Comparison of ENCODE assay signal across 11 cellular contexts in genomic region chr13:78601886-78602560, GRCh38. TPM values are rescaled to one million over a fixed set of nuclear protein-coding genes. Genes with fewer than 3 reads are reported as not detected.
DNase-seq lines count a peak whose midpoint lies in the region; TF ChIP-seq lines count a peak whose summit lies in the region.
"Had no signal": no experiment of that assay in that cellular context is flagged by ENCODE, and none has a peak within 500 bp of the region (broad histone marks: within the 10 kb centered on the region; RNA-seq: fewer than 3 reads in every experiment).

No MANE protein-coding gene starts in this region.

- H3K27me3 Mint-ChIP-seq in activated T-helper 2 cell treated with anti-CD3 and anti-CD28 coated beads, Interferon-gamma antibody, Interleukin-2, Interleukin-4, amounts not matched to agents 10 μg/mL and 5 μg/mL and 100 μg/mL, durations not matched to agents 14 hours and 24 hours and 36 hours (ENCODE audit: low read depth), result peaks cover 86% of the 10 kb centered on the region

- H3K36me3 ChIP-seq in mucosa of rectum (ENCODE audit: control insufficient read depth in 2 of 2, insufficient read depth in 2 of 2, low read length in 2 of 2), result no peaks in the 10 kb centered on the region

- no peak overlapping the region for H3K27ac ChIP-seq in mucosa of rectum (ENCODE audit: low read depth in 2 of 2, low read length in 2 of 2)

- peak overlapping the region; percentile 62 for H3K27ac Mint-ChIP-seq in activated T-helper 2 cell treated with anti-CD3 and anti-CD28 coated beads, Interferon-gamma antibody, Interleukin-2, Interleukin-4, amounts not matched to agents 10 μg/mL and 5 μg/mL and 100 μg/mL, durations not matched to agents 14 hours and 24 hours and 36 hours

- H3K27me3 ChIP-seq in mucosa of rectum (ENCODE audit: control insufficient read depth in 2 of 2, insufficient read depth in 2 of 2, low read length in 2 of 2), result peaks cover 87 to 92% of the 10 kb centered on the region in 2 donors

- H3K9ac ChIP-seq in mucosa of rectum (ENCODE audit: low read depth in 1 of 2, low read length in 2 of 2), result no peak overlapping the region

- H3K4me3 ChIP-seq in mucosa of rectum (ENCODE audit: low read length in 2 of 2), result peak overlapping the region; percentile 67

- TF ChIP-seq CTCF in GM10266 (IDR thresholded peaks at IDR 0.05; ENCODE audit: control insufficient read depth, insufficient read depth, low read depth, missing control alignments), result no peak

- no peaks in the 10 kb centered on the region for H3K9me3 ChIP-seq in mucosa of rectum (ENCODE audit: control insufficient read depth in 2 of 2, low read length in 2 of 2)

- H3K4me1 Mint-ChIP-seq in activated T-helper 2 cell treated with anti-CD3 and anti-CD28 coated beads, Interferon-gamma antibody, Interleukin-2, Interleukin-4, amounts not matched to agents 10 μg/mL and 5 μg/mL and 100 μg/mL, durations not matched to agents 14 hours and 24 hours and 36 hours (ENCODE audit: low read depth), result peaks cover 38% of the 10 kb centered on the region

- no peaks in the 10 kb centered on the region for H3K9me3 Mint-ChIP-seq in activated T-helper 2 cell treated with anti-CD3 and anti-CD28 coated beads, Interferon-gamma antibody, Interleukin-2, Interleukin-4, amounts not matched to agents 10 μg/mL and 5 μg/mL and 100 μg/mL, durations not matched to agents 14 hours and 24 hours and 36 hours

- intact Hi-C loops in activated T-helper 2 cell treated with anti-CD3 and anti-CD28 coated beads, Interferon-gamma antibody, Interleukin-2, Interleukin-4, amounts not matched to agents 10 μg/mL and 5 μg/mL and 100 μg/mL, durations not matched to agents 14 hours and 24 hours and 36 hours (cut with micrococcal nuclease), result loop anchor here (2.0 to 10.0 kb wide), 2 partner anchors 57 to 373 kb away; partner anchors contain the start of gene OBI1

- peak overlapping the region; percentile 83 for H3K4me3 Mint-ChIP-seq in activated T-helper 2 cell treated with anti-CD3 and anti-CD28 coated beads, Interferon-gamma antibody, Interleukin-2, Interleukin-4, amounts not matched to agents 10 μg/mL and 5 μg/mL and 100 μg/mL, durations not matched to agents 14 hours and 24 hours and 36 hours (ENCODE audit: low read depth)

- H3K36me3 Mint-ChIP-seq in activated T-helper 2 cell treated with anti-CD3 and anti-CD28 coated beads, Interferon-gamma antibody, Interleukin-2, Interleukin-4, amounts not matched to agents 10 μg/mL and 5 μg/mL and 100 μg/mL, durations not matched to agents 14 hours and 24 hours and 36 hours (ENCODE audit: low read depth), result peaks cover 6% of the 10 kb centered on the region

- peaks cover 18 to 21% of the 10 kb centered on the region in 2 donors for H3K4me1 ChIP-seq in mucosa of rectum (ENCODE audit: control insufficient read depth in 2 of 2, insufficient read depth in 2 of 2, low read length in 2 of 2)

- DNase-seq in AG08396 (ENCODE audit: low spot score) (peak; percentile 26), GM10266 (ENCODE audit: extremely low spot score) (peak; percentile 41), dedifferentiated amniotic fluid mesenchymal stem cell (ENCODE audit: extremely low spot score) (no peak), OCI-M1 (lab: John Stamatoyannopoulos, UW) (no peak), NCI-H2227 treated with DMSO at 0.1 percent for 48 hours (lab: John Stamatoyannopoulos, UW) (no peak), A172 (ENCODE audit: low spot score) (no peak)
- no peak for DNase-seq in activated T-helper 2 cell treated with anti-CD3 and anti-CD28 coated beads, Interferon-gamma antibody, Interleukin-2, Interleukin-4, amounts not matched to agents 10 μg/mL and 5 μg/mL and 100 μg/mL, durations not matched to agents 14 hours and 24 hours and 36 hours (ENCODE audit: low spot score)
- DNase-seq: activated CD8-positive, alpha-beta memory T cell treated with anti-CD3 and anti-CD28 coated beads, Interleukin-2, amount 50 U/mL, for 48 hours had no signal

RNA-seq across cellular contexts. Expression of gene POU4F1, which starts 1.3 kb away (rescaled TPM):
- 0.11 TPM in 1 of 2 replicates, not detected in the other for total RNA-seq in activated T-helper 2 cell treated with anti-CD3 and anti-CD28 coated beads, Interferon-gamma antibody, Interleukin-2, Interleukin-4, amounts not matched to agents 10 μg/mL and 5 μg/mL and 100 μg/mL, durations not matched to agents 14 hours and 24 hours and 36 hours
- total RNA-seq in A172 (2014; rRNA removed; shearing (Covaris generic)), result not detected in 2 replicates
- total RNA-seq: G401, renal cortical epithelial cell had no signal

RNA-seq across cellular contexts. Expression of gene OBI1, which starts 56.9 kb away (rescaled TPM):
- total RNA-seq in activated T-helper 2 cell treated with anti-CD3 and anti-CD28 coated beads, Interferon-gamma antibody, Interleukin-2, Interleukin-4, amounts not matched to agents 10 μg/mL and 5 μg/mL and 100 μg/mL, durations not matched to agents 14 hours and 24 hours and 36 hours, result 17.7 and 18.1 TPM in 2 replicates
- total RNA-seq in A172 (2014; rRNA removed; shearing (Covaris generic)), result 18.3 and 23.2 TPM in 2 replicates

Comparison
In these comparisons a context has a peak if more than half of its experiments do, and no peak if none do; other contexts are left out.
1. DNase-seq: peak in AG08396 (single experiment) and GM10266 (single experiment); none in activated T-helper 2 cell treated with anti-CD3 and anti-CD28 coated beads, Interferon-gamma antibody, Interleukin-2, Interleukin-4, amounts not matched to agents 10 μg/mL and 5 μg/mL and 100 μg/mL, durations not matched to agents 14 hours and 24 hours and 36 hours (single experiment), dedifferentiated amniotic fluid mesenchymal stem cell (single experiment), OCI-M1 (single experiment), NCI-H2227 treated with DMSO at 0.1 percent for 48 hours (single experiment) and A172 (single experiment).